8 cellular contexts compared by ENCODE assay signal in the genomic region with DNA sequence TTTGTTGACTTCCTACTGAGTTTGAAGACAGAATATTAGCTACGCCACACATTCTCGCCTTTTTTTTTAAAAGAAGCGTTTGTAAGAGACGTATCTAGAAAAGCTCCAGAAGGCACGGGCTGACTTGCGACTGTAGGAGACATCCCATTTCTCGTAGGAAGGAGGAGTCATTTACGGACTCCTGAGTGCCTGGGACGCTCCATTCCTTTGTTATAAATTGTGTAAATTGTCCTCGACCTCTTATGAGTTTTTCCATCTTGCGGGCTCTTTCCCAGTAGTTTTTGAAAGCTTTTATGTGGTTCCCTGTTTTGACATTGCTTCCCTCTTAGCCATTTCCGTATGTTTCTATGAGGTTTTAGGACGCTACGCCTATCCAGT. TPM values are rescaled to one million over a fixed set of nuclear protein-coding genes. Genes with fewer than 3 reads are reported as not detected.
DNase-seq lines count a peak whose midpoint lies in the region; ATAC-seq, FAIRE-seq and TF ChIP-seq lines count a peak whose summit lies in the region.

No MANE protein-coding gene starts in this region.

- H3K9me1 ChIP-seq in K562 (ENCODE audit: control insufficient read depth, insufficient read depth, low read length) = no peaks in the 10 kb centered on the region

- peaks cover 30% of the 10 kb centered on the region for H3K4me1 Mint-ChIP-seq in CD14-positive monocyte

- H2AFZ ChIP-seq in KMS-11 (ENCODE audit: low read depth) = no peak overlapping the region
- H2AFZ ChIP-seq in K562 (ENCODE audit: low read depth, low read length) = no peak overlapping the region

- ATAC-seq in K562 (peak; percentile 25), GM18861 (IDR thresholded peaks at IDR 0.05; ENCODE audit: unreplicated experiment) (no peak), HG03045 (IDR thresholded peaks at IDR 0.05; ENCODE audit: unreplicated experiment) (no peak)

- 1% methylated on average over 13 of the region's 14 CpGs for WGBS in K562 (ENCODE audit: insufficient coverage, low coverage, missing lambda C conversion rate)
- 2 to 3% methylated on average over 14 of the region's 14 CpGs for WGBS in lower leg skin, 2 donors

- peak overlapping the region; percentile 79 for H3K9ac ChIP-seq in KMS-11
- peak overlapping the region; percentile 77 to 99 for H3K9ac ChIP-seq in K562 (ENCODE audit: insufficient read depth in 1 of 2, low read depth in 2 of 2, low read length in 2 of 2)

- intact Hi-C loops in CD14-positive monocyte (cut with micrococcal nuclease) (loop anchor here (5.0 to 10.0 kb wide), 2 partner anchors 34 to 136 kb away; partner anchors contain the start of genes AJM1 (in 1 of the 2), C8G (in 1 of the 2) and FBXW5 (in 1 of the 2)), K562 (cut with micrococcal nuclease) (no loop called here), lower leg skin (cut with DNase I; ENCODE audit: low total_unique reads) (no loop called here), uterus (cut with DNase I; ENCODE audit: low total_unique reads) (no loop called here)

- H4K20me1 ChIP-seq in KMS-11 (ENCODE audit: insufficient read depth) = 0 out of 2 replicates have a peak, but pooled peaks cover 3% of the 10 kb centered on the region
- H4K20me1 ChIP-seq in K562 (replicated peaks; ENCODE audit: control insufficient read depth, insufficient read depth, low read length) = no peaks in the 10 kb centered on the region

- H3K4me3 ChIP-seq in KMS-11 (IDR thresholded peaks at IDR 0.05; ENCODE audit: insufficient read depth, low read depth, low read length) (no peak overlapping the region), K562 (peak overlapping the region; percentile 97), lower leg skin (ENCODE audit: low read depth, poor library complexity, severe bottlenecking) (peak overlapping the region; percentile 97), uterus (peak overlapping the region; percentile 81 to 94)

- TF ChIP-seq RAD21 in K562 (CRISPR knock-in tag; conservative IDR thresholded peaks at IDR 0.05 in 1 of 2, IDR thresholded peaks at IDR 0.05 in 1 of 2) = no peak

- H3K79me2 ChIP-seq in KMS-11 (ENCODE audit: insufficient read depth, low read depth) (peaks cover 41% of the 10 kb centered on the region), K562 (ENCODE audit: control insufficient read depth, insufficient read depth, low read length) (peaks cover 74% of the 10 kb centered on the region)

- H3K4me3 Mint-ChIP-seq in CD14-positive monocyte = peak overlapping the region; percentile 78 to 88

- no TSS peak for BruUV-seq in K562 (replicated peaks; lab: Mats Ljungman, UMichigan)

- H3K36me3 ChIP-seq in KMS-11 (ENCODE audit: insufficient read depth) = no peaks in the 10 kb centered on the region; the same call in 1 of the 2 replicates
- H3K36me3 ChIP-seq in K562 (ENCODE audit: control insufficient read depth, insufficient read depth, low read length) = peaks cover 55% of the 10 kb centered on the region
- H3K36me3 ChIP-seq in uterus = no peaks in the 10 kb centered on the region

- POLR2A ChIA-PET in K562 (lab: Yijun Ruan, JAX) = interaction anchor here (1.1 to 3.6 kb wide), 3 partner anchors 11 to 32 kb away, joined by 3 to 16 read pairs (median 14); no protein-coding TSS in a partner anchor

- no peak for TF ChIP-seq POLR2A in K562 (conservative IDR thresholded peaks at IDR 0.05)
- TF ChIP-seq POLR2A in lower leg skin (IDR thresholded peaks at IDR 0.05) = no peak
- no peak for TF ChIP-seq POLR2A in uterus (IDR thresholded peaks at IDR 0.05)

- H3K9me3 ChIP-seq in K562 (replicated peaks; ENCODE audit: control insufficient read depth, insufficient read depth, low read depth, low read length) = no peaks in the 10 kb centered on the region
- H3K9me3 ChIP-seq in uterus = no peaks in the 10 kb centered on the region

- peaks cover 22% of the 10 kb centered on the region for H3K4me1 ChIP-seq in KMS-11 (ENCODE audit: low read depth, poor library complexity, severe bottlenecking)
- peaks cover 26 to 45% of the 10 kb centered on the region in 2 experiments for H3K4me1 ChIP-seq in K562 (replicated peaks in 1 of 2; ENCODE audit: control insufficient read depth in 2 of 2, insufficient read depth in 2 of 2, low read length in 2 of 2)
- H3K4me1 ChIP-seq in uterus = peaks cover 0 to 15% of the 10 kb centered on the region in 2 donors

- CTCF ChIA-PET in K562 (lab: Yijun Ruan, JAX; ENCODE audit: low intra/inter-chr PET ratio) = interaction anchor here (0.6 to 0.9 kb wide), 2 partner anchors 22 to 74 kb away, joined by 3 read pairs; no protein-coding TSS in a partner anchor

- no peak for TF ChIP-seq CTCF in CD14-positive monocyte (IDR thresholded peaks at IDR 0.05)
- TF ChIP-seq CTCF in KMS-11 (conservative IDR thresholded peaks at IDR 0.05; ENCODE audit: low read depth, low read length) = no peak
- no peak for TF ChIP-seq CTCF in K562 (IDR thresholded peaks at IDR 0.05 in 2 of 3, conservative IDR thresholded peaks at IDR 0.05 in 1 of 3; ENCODE audit: insufficient read depth in 2 of 3, low read depth in 1 of 3, low read length in 3 of 3)
- no peak for TF ChIP-seq CTCF in lower leg skin (IDR thresholded peaks at IDR 0.05)
- no peak for TF ChIP-seq CTCF in uterus (IDR thresholded peaks at IDR 0.05)

- H3K36me3 Mint-ChIP-seq in CD14-positive monocyte = peaks cover 30 to 50% of the 10 kb centered on the region in 2 donors

- FAIRE-seq in K562 (lab: Jason Lieb, UNC) (peak; percentile 73), frontal cortex (lab: Jason Lieb, UNC) (no peak)

- H3K27me3 ChIP-seq in KMS-11 (ENCODE audit: insufficient read depth, low read depth) (no peaks in the 10 kb centered on the region), K562 (ENCODE audit: control insufficient read depth in 2 of 2, insufficient read depth in 2 of 2, low read length in 2 of 2) (no peaks in the 10 kb centered on the region), uterus (no peaks in the 10 kb centered on the region)

- H3K27ac Mint-ChIP-seq in CD14-positive monocyte = peak overlapping the region in 4 of 7 donors; percentile 36 to 80 (median 58)

- in situ Hi-C loops in K562 (cut with MboI) = no loop called here

- peaks cover 0 to 2% (median 0%) of the 10 kb centered on the region in 7 donors for H3K9me3 Mint-ChIP-seq in CD14-positive monocyte

- peaks cover 0 to 2% (median 0%) of the 10 kb centered on the region in 3 donors for H3K27me3 Mint-ChIP-seq in CD14-positive monocyte (ENCODE audit: low read depth in 3 of 3)

- no peak for DNase-seq in CD14-positive monocyte (ENCODE audit: low spot score)
- peak in 1 of 4 experiments; percentile 56 for DNase-seq in K562 (ENCODE audit: extremely low read depth in 1 of 4, low spot score in 3 of 4)
- DNase-seq in lower leg skin (ENCODE audit: low spot score in 2 of 2) = no peak
- no peak for DNase-seq in uterus
- DNase-seq in frontal cortex (ENCODE audit: low spot score in 2 of 2) = no peak

- TF ChIP-seq EP300 in K562 (IDR thresholded peaks at IDR 0.05; ENCODE audit: low read length) = no peak

- no peak overlapping the region for H3K27ac ChIP-seq in KMS-11
- peak overlapping the region; percentile 91 for H3K27ac ChIP-seq in K562 (ENCODE audit: extremely low read depth, low read depth, low read length)
- H3K27ac ChIP-seq in uterus = no peak overlapping the region

- H3K4me2 ChIP-seq in KMS-11 = peak overlapping the region; percentile 57
- peak overlapping the region; percentile 94 for H3K4me2 ChIP-seq in K562 (ENCODE audit: insufficient read depth, low read length)

RNA-seq across cellular contexts. Expression of gene RABL6, which starts 1.0 kb away (rescaled TPM):
- polyA plus RNA-seq in CD14-positive monocyte (1 to 10 TPM; 6.7 to 8.1 TPM), K562 (2011; rRNA removed) (109 and 142 TPM in 2 replicates), K562 (2014; fragmentation: Illumina TruSeq; extraction: Trizol) (68.9 and 82.6 TPM in 2 replicates), K562 (2014; fragmentation: Nextera tagmentation; extraction: Ambion mirVana) (1 to 10 TPM; 5.6 to 6.4 TPM), K562 (2014; rRNA removed) (121 and 124 TPM in 2 replicates)
- total RNA-seq in K562 (2011; cell fraction: chromatin; rRNA removed; ENCODE audit: low replicate concordance) = 250 and 572 TPM in 2 replicates
- total RNA-seq in K562 (2011; cell fraction: nucleolus; rRNA removed) = 321 and 330 TPM in 2 replicates
- 231 and 237 TPM in 2 replicates for total RNA-seq in K562 (2011; cell fraction: nucleoplasm; rRNA removed)
- total RNA-seq in K562 (2014; rRNA removed) (141 and 154 TPM in 2 replicates), K562 (2014; rRNA removed; fragmentation: Illumina TruSeq; extraction: Trizol) (34.2 and 44.6 TPM in 2 replicates), K562 (2015; rRNA removed; fragmentation: Illumina TruSeq; extraction: Trizol) (84.5 and 85.0 TPM in 2 replicates), K562 (2021) (165 and 181 TPM in 2 replicates), lower leg skin (10 to 100 TPM; 47.8 to 75.1 (median 55.5) TPM), uterus (10 to 100 TPM; 28.8 to 57.9 (median 39.6) TPM), frontal cortex (35.1 TPM)
- polyA plus RNA-seq in K562 (2011; cell fraction: cytosol; rRNA removed) = 89.0 and 119 TPM in 2 replicates
- polyA plus RNA-seq in K562 (2011; cell fraction: nucleus; rRNA removed) = 341 and 396 TPM in 2 replicates
- polyA plus RNA-seq in K562 (2012) = 134 and 138 TPM in 2 replicates
- polyA minus RNA-seq in K562 (2011; rRNA and poly(A)+ RNA removed) = 64.4 and 75.7 TPM in 2 replicates
- 71.6 and 75.2 TPM in 2 replicates for polyA minus RNA-seq in K562 (2011; cell fraction: cytosol; rRNA and poly(A)+ RNA removed)
- 89.1 and 116 TPM in 2 replicates for polyA minus RNA-seq in K562 (2011; cell fraction: nucleus; rRNA and poly(A)+ RNA removed)

RNA-seq across cellular contexts. Expression of gene CCDC183, which starts 12.6 kb away (rescaled TPM):
- polyA plus RNA-seq in CD14-positive monocyte = under 1 TPM in 1 of 2 donors, not detected in 1; 0.54 TPM
- 2.0 and 6.7 TPM in 2 replicates for total RNA-seq in K562 (2011; cell fraction: chromatin; rRNA removed; ENCODE audit: low replicate concordance)
- 1.2 and 2.7 TPM in 2 replicates for total RNA-seq in K562 (2011; cell fraction: nucleolus; rRNA removed)
- 1.7 and 3.0 TPM in 2 replicates for total RNA-seq in K562 (2011; cell fraction: nucleoplasm; rRNA removed)
- 0.12 TPM in 1 of 2 replicates, not detected in the other for total RNA-seq in K562 (2014; rRNA removed)
- total RNA-seq in K562 (2014; rRNA removed; fragmentation: Illumina TruSeq; extraction: Trizol) = not detected in 2 replicates
- total RNA-seq in K562 (2015; rRNA removed; fragmentation: Illumina TruSeq; extraction: Trizol) = 0.19 and 0.22 TPM in 2 replicates
- total RNA-seq in K562 (2021) = 0.29 and 0.54 TPM in 2 replicates
- 0.60 and 0.65 TPM in 2 replicates for polyA plus RNA-seq in K562 (2011; rRNA removed)
- polyA plus RNA-seq in K562 (2011; cell fraction: cytosol; rRNA removed) = 0.27 and 0.30 TPM in 2 replicates
- 8.9 and 13.6 TPM in 2 replicates for polyA plus RNA-seq in K562 (2011; cell fraction: nucleus; rRNA removed)
- polyA plus RNA-seq in K562 (2012) = 0.96 and 3.6 TPM in 2 replicates
- polyA plus RNA-seq in K562 (2014; fragmentation: Illumina TruSeq; extraction: Trizol) = 0.12 and 0.33 TPM in 2 replicates
- polyA plus RNA-seq in K562 (2014; fragmentation: Nextera tagmentation; extraction: Ambion mirVana) = not detected
- 0.21 and 1.7 TPM in 2 replicates for polyA plus RNA-seq in K562 (2014; rRNA removed)
- not detected in 2 replicates for polyA minus RNA-seq in K562 (2011; rRNA and poly(A)+ RNA removed)
- not detected in 2 replicates for polyA minus RNA-seq in K562 (2011; cell fraction: cytosol; rRNA and poly(A)+ RNA removed)
- 1.1 and 1.6 TPM in 2 replicates for polyA minus RNA-seq in K562 (2011; cell fraction: nucleus; rRNA and poly(A)+ RNA removed)
- total RNA-seq in lower leg skin = 1 to 10 TPM in 3 of 4 donors, under 1 TPM in 1; 0.37 to 9.1 (median 2.0) TPM
- total RNA-seq in uterus = 1 to 10 TPM in 2 of 4 donors, not detected in 2; 2.0 TPM
- total RNA-seq in frontal cortex = 2.0 TPM

RNA-seq across cellular contexts. Expression of gene TMEM141, which starts 17.6 kb away (rescaled TPM):
- 10 to 100 TPM; 33.1 to 47.2 TPM for polyA plus RNA-seq in CD14-positive monocyte
- total RNA-seq in K562 (2011; cell fraction: chromatin; rRNA removed; ENCODE audit: low replicate concordance) = 14.3 and 58.8 TPM in 2 replicates
- total RNA-seq in K562 (2011; cell fraction: nucleolus; rRNA removed) = 81.7 and 85.9 TPM in 2 replicates
- 50.0 and 50.2 TPM in 2 replicates for total RNA-seq in K562 (2011; cell fraction: nucleoplasm; rRNA removed)
- total RNA-seq in K562 (2014; rRNA removed) = 113 and 143 TPM in 2 replicates
- total RNA-seq in K562 (2014; rRNA removed; fragmentation: Illumina TruSeq; extraction: Trizol) = 36.2 and 53.6 TPM in 2 replicates
- 68.9 and 69.5 TPM in 2 replicates for total RNA-seq in K562 (2015; rRNA removed; fragmentation: Illumina TruSeq; extraction: Trizol)
- 78.7 and 94.7 TPM in 2 replicates for total RNA-seq in K562 (2021)
- 74.8 and 80.1 TPM in 2 replicates for polyA plus RNA-seq in K562 (2011; rRNA removed)
- 132 and 164 TPM in 2 replicates for polyA plus RNA-seq in K562 (2011; cell fraction: cytosol; rRNA removed)
- polyA plus RNA-seq in K562 (2011; cell fraction: nucleus; rRNA removed) = 87.8 and 100 TPM in 2 replicates
- polyA plus RNA-seq in K562 (2012) = 76.7 and 87.0 TPM in 2 replicates
- polyA plus RNA-seq in K562 (2014; fragmentation: Illumina TruSeq; extraction: Trizol) = 110 and 112 TPM in 2 replicates
- 10 to 100 TPM; 21.5 to 35.8 TPM for polyA plus RNA-seq in K562 (2014; fragmentation: Nextera tagmentation; extraction: Ambion mirVana)
- 123 and 134 TPM in 2 replicates for polyA plus RNA-seq in K562 (2014; rRNA removed)
- polyA minus RNA-seq in K562 (2011; rRNA and poly(A)+ RNA removed) = 10.4 and 13.4 TPM in 2 replicates
- 13.7 and 16.5 TPM in 2 replicates for polyA minus RNA-seq in K562 (2011; cell fraction: cytosol; rRNA and poly(A)+ RNA removed)
- polyA minus RNA-seq in K562 (2011; cell fraction: nucleus; rRNA and poly(A)+ RNA removed) = 31.6 and 42.7 TPM in 2 replicates
- total RNA-seq in lower leg skin = 100 to 1,000 TPM in 2 of 4 donors, 10 to 100 TPM in 2; 67.7 to 120 (median 91.3) TPM
- total RNA-seq in uterus = 10 to 100 TPM in 3 of 4 donors, 1 to 10 TPM in 1; 3.5 to 48.9 (median 32.0) TPM
- 17.1 TPM for total RNA-seq in frontal cortex

RNA-seq across cellular contexts. Expression of gene AJM1, which starts 33.5 kb away (rescaled TPM):
- polyA plus RNA-seq in CD14-positive monocyte (under 1 TPM; 0.10 to 0.18 TPM), K562 (2011; rRNA removed) (0.46 and 1.1 TPM in 2 replicates), K562 (2014; fragmentation: Illumina TruSeq; extraction: Trizol) (0.06 and 0.54 TPM in 2 replicates), K562 (2014; fragmentation: Nextera tagmentation; extraction: Ambion mirVana) (under 1 TPM in 1 of 2 experiments, not detected in 1; 0.01 TPM), K562 (2014; rRNA removed) (2.2 and 3.7 TPM in 2 replicates)
- 3.5 and 12.8 TPM in 2 replicates for total RNA-seq in K562 (2011; cell fraction: chromatin; rRNA removed; ENCODE audit: low replicate concordance)
- 13.2 and 13.6 TPM in 2 replicates for total RNA-seq in K562 (2011; cell fraction: nucleolus; rRNA removed)
- total RNA-seq in K562 (2011; cell fraction: nucleoplasm; rRNA removed) = 7.8 and 10.9 TPM in 2 replicates
- total RNA-seq in K562 (2014; rRNA removed) (2.0 and 2.8 TPM in 2 replicates), K562 (2014; rRNA removed; fragmentation: Illumina TruSeq; extraction: Trizol) (0.07 TPM in 1 of 2 replicates, not detected in the other), K562 (2015; rRNA removed; fragmentation: Illumina TruSeq; extraction: Trizol) (0.83 and 0.94 TPM in 2 replicates), K562 (2021) (3.2 TPM in 2 replicates), lower leg skin (1 to 10 TPM; 1.4 to 2.9 (median 1.6) TPM), uterus (1 to 10 TPM in 3 of 4 donors, not detected in 1; 1.3 to 3.6 (median 3.6) TPM), frontal cortex (0.82 TPM)
- 0.49 and 1.00 TPM in 2 replicates for polyA plus RNA-seq in K562 (2011; cell fraction: cytosol; rRNA removed)
- 11.7 and 16.6 TPM in 2 replicates for polyA plus RNA-seq in K562 (2011; cell fraction: nucleus; rRNA removed)
- 2.1 and 4.3 TPM in 2 replicates for polyA plus RNA-seq in K562 (2012)
- 0.11 and 0.12 TPM in 2 replicates for polyA minus RNA-seq in K562 (2011; rRNA and poly(A)+ RNA removed)
- 0.86 and 1.3 TPM in 2 replicates for polyA minus RNA-seq in K562 (2011; cell fraction: cytosol; rRNA and poly(A)+ RNA removed)
- 2.6 and 3.0 TPM in 2 replicates for polyA minus RNA-seq in K562 (2011; cell fraction: nucleus; rRNA and poly(A)+ RNA removed)

RNA-seq across cellular contexts. Expression of gene PHPT1, which starts 40.4 kb away (rescaled TPM):
- polyA plus RNA-seq in CD14-positive monocyte = 100 to 1,000 TPM in 1 of 2 donors, 10 to 100 TPM in 1; 94.3 to 163 TPM
- 45.1 and 180 TPM in 2 replicates for total RNA-seq in K562 (2011; cell fraction: chromatin; rRNA removed; ENCODE audit: low replicate concordance)
- total RNA-seq in K562 (2011; cell fraction: nucleolus; rRNA removed) = 169 and 176 TPM in 2 replicates
- total RNA-seq in K562 (2011; cell fraction: nucleoplasm; rRNA removed) = 73.7 and 101 TPM in 2 replicates
- 114 and 142 TPM in 2 replicates for total RNA-seq in K562 (2014; rRNA removed)
- total RNA-seq in K562 (2014; rRNA removed; fragmentation: Illumina TruSeq; extraction: Trizol) = 16.4 and 20.9 TPM in 2 replicates
- total RNA-seq in K562 (2015; rRNA removed; fragmentation: Illumina TruSeq; extraction: Trizol) = 93.0 and 96.7 TPM in 2 replicates
- 126 and 135 TPM in 2 replicates for total RNA-seq in K562 (2021)
- polyA plus RNA-seq in K562 (2011; rRNA removed) = 50.9 and 84.3 TPM in 2 replicates
- 137 and 211 TPM in 2 replicates for polyA plus RNA-seq in K562 (2011; cell fraction: cytosol; rRNA removed)
- 314 and 360 TPM in 2 replicates for polyA plus RNA-seq in K562 (2011; cell fraction: nucleus; rRNA removed)
- 124 and 150 TPM in 2 replicates for polyA plus RNA-seq in K562 (2012)
- 80.2 and 98.6 TPM in 2 replicates for polyA plus RNA-seq in K562 (2014; fragmentation: Illumina TruSeq; extraction: Trizol)
- polyA plus RNA-seq in K562 (2014; fragmentation: Nextera tagmentation; extraction: Ambion mirVana) = 100 to 1,000 TPM; 131 to 166 TPM
- polyA plus RNA-seq in K562 (2014; rRNA removed) = 129 and 161 TPM in 2 replicates
- polyA minus RNA-seq in K562 (2011; rRNA and poly(A)+ RNA removed) = 7.0 and 7.2 TPM in 2 replicates
- polyA minus RNA-seq in K562 (2011; cell fraction: cytosol; rRNA and poly(A)+ RNA removed) = 19.4 and 27.9 TPM in 2 replicates
- 31.0 and 41.3 TPM in 2 replicates for polyA minus RNA-seq in K562 (2011; cell fraction: nucleus; rRNA and poly(A)+ RNA removed)
- total RNA-seq in lower leg skin = 10 to 100 TPM; 22.0 to 60.4 (median 48.7) TPM
- total RNA-seq in uterus = 10 to 100 TPM; 12.4 to 55.5 (median 31.4) TPM
- 143 TPM for total RNA-seq in frontal cortex

Comparison
In these comparisons a context has a peak if more than half of its experiments do, and no peak if none do; other contexts are left out.
1. intact Hi-C loops: an anchor here in CD14-positive monocyte (5.0 to 10.0 kb wide); none called in K562, lower leg skin and uterus.